Comparison of ENCODE assay signal across 8 cellular contexts in the genomic region with DNA sequence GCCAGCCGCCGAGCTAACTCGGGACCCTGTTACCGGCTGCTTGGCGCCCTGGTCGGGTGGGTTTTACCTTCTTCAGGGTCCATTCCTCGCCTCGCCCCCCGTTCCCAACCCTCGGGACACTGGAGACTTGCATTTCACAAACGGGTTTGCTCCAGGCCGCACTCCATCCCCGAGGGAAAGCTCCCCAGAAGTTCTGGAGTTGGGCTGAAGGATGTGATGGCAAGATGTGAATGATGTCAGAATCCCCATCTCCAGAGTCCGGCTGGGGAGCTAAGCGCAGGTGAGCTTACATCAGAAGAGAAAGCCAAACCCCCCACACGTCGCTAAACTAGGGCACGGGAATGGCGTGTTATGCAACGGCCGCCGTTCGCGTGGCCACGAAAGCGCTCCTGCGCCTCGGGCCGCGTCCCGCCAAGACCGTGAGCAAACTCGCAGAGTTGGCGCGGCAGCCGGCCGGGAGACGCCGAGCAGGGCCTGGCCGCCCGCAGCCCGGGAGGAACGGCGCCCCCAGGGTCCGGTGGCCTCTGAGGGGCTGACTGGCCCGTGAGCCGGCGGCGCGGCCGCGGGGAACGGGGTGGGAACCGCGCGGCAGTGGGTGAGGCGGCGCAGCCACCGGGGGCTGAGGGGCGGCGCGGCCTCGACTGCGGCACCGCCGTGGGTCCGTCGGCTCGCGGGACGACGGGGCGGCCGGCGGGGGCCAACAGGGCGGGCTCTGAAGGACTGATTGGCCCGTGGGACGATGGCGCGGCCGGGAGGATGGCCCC. TPM values are rescaled to one million over a fixed set of nuclear protein-coding genes. Genes with fewer than 3 reads are reported as not detected.
A peak's percentile ranks its signal among the peaks of the same experiment; 100 is the strongest.
DNase-seq lines count a peak whose midpoint lies in the region; ATAC-seq and TF ChIP-seq lines count a peak whose summit lies in the region.

No MANE protein-coding gene starts in this region.

- no peaks in the 10 kb centered on the region for H3K9me3 Mint-ChIP-seq in T-helper 2 cell treated with Interferon-gamma antibody and Interleukin-4, amounts not matched to agents 5 μg/mL and 100 μg/mL, for 36 hours
- H3K9me3 Mint-ChIP-seq in activated CD8-positive, alpha-beta T cell treated with anti-CD3 and anti-CD28 coated beads for 36 hours: no peaks in the 10 kb centered on the region

- H3K27me3 Mint-ChIP-seq in T-helper 2 cell treated with Interferon-gamma antibody and Interleukin-4, amounts not matched to agents 5 μg/mL and 100 μg/mL, for 36 hours (ENCODE audit: low read depth): peaks cover 62% of the 10 kb centered on the region
- peaks cover 25% of the 10 kb centered on the region for H3K27me3 Mint-ChIP-seq in activated CD8-positive, alpha-beta T cell treated with anti-CD3 and anti-CD28 coated beads for 36 hours

- TF ChIP-seq POLR2A in ovary (IDR thresholded peaks at IDR 0.05): peak; percentile 36

- no peaks in the 10 kb centered on the region for H4K20me1 ChIP-seq in MM.1S (ENCODE audit: insufficient read depth, low read length)

- peak overlapping the region; percentile 59 for H3K4me3 Mint-ChIP-seq in T-helper 2 cell treated with Interferon-gamma antibody and Interleukin-4, amounts not matched to agents 5 μg/mL and 100 μg/mL, for 36 hours
- H3K4me3 Mint-ChIP-seq in activated CD8-positive, alpha-beta T cell treated with anti-CD3 and anti-CD28 coated beads for 36 hours: peak overlapping the region; percentile 50

- H3K4me1 ChIP-seq in ovary (ENCODE audit: insufficient read depth): peaks cover 11% of the 10 kb centered on the region
- no peaks in the 10 kb centered on the region for H3K4me1 ChIP-seq in MM.1S (ENCODE audit: low read length)

- H3K9ac ChIP-seq in MM.1S (ENCODE audit: low read length): no peak overlapping the region

- H3K27ac ChIP-seq in ovary (peak overlapping the region; percentile 98 to 100), MM.1S (ENCODE audit: low read length) (no peak overlapping the region)

- H3K9me3 ChIP-seq in ovary: no peaks in the 10 kb centered on the region
- H3K9me3 ChIP-seq in MM.1S (replicated peaks; ENCODE audit: insufficient read depth, low read length): no peaks in the 10 kb centered on the region

- peaks cover 2% of the 10 kb centered on the region for H3K4me1 Mint-ChIP-seq in T-helper 2 cell treated with Interferon-gamma antibody and Interleukin-4, amounts not matched to agents 5 μg/mL and 100 μg/mL, for 36 hours (ENCODE audit: low read depth)
- peaks cover 3% of the 10 kb centered on the region for H3K4me1 Mint-ChIP-seq in activated CD8-positive, alpha-beta T cell treated with anti-CD3 and anti-CD28 coated beads for 36 hours (ENCODE audit: low read depth)

- intact Hi-C loops in activated CD8-positive, alpha-beta T cell treated with anti-CD3 and anti-CD28 coated beads for 36 hours (cut with micrococcal nuclease): no loop called here
- intact Hi-C loops in ovary (cut with DNase I): loop anchor here in 1 of 4 donors (10.0 kb wide), 1 partner anchor 115 kb away; no protein-coding TSS in a partner anchor

- TF ChIP-seq CTCF in activated CD8-positive, alpha-beta T cell treated with anti-CD3 and anti-CD28 coated beads for 36 hours (IDR thresholded peaks at IDR 0.05): no peak
- TF ChIP-seq CTCF in ovary (IDR thresholded peaks at IDR 0.05) (no peak), MM.1S (IDR thresholded peaks at IDR 0.05; ENCODE audit: low read length) (no peak)

- CTCF ChIA-PET in activated CD8-positive, alpha-beta T cell treated with anti-CD3 and anti-CD28 coated beads for 36 hours (lab: Charles Lee): interaction anchor here (0.6 kb wide), 1 partner anchor 38 kb away, joined by 3 read pairs; no protein-coding TSS in a partner anchor

- H2AFZ ChIP-seq in MM.1S (ENCODE audit: low read length): no peak overlapping the region

- no peaks in the 10 kb centered on the region for H3K9me2 ChIP-seq in MM.1S (replicated peaks; ENCODE audit: insufficient read depth, low read length)

- no peak for TF ChIP-seq EP300 in ovary (IDR thresholded peaks at IDR 0.05)

- H3K36me3 ChIP-seq in ovary (no peaks in the 10 kb centered on the region), MM.1S (replicated peaks; ENCODE audit: insufficient read depth, low read length) (no peaks in the 10 kb centered on the region)

- POLR2A ChIA-PET in activated CD8-positive, alpha-beta T cell treated with anti-CD3 and anti-CD28 coated beads for 36 hours (lab: Charles Lee): no interaction called here

- 6 to 8% (median 7%) methylated on average over 48 to 81 of the region's 81 CpGs for WGBS in ovary, 3 donors

- H3K27me3 ChIP-seq in ovary (no peaks in the 10 kb centered on the region), MM.1S (replicated peaks; ENCODE audit: insufficient read depth, low read length) (no peaks in the 10 kb centered on the region)

- no peaks in the 10 kb centered on the region for H3F3A ChIP-seq in MM.1S (ENCODE audit: insufficient read depth, low read length)

- peaks cover 2% of the 10 kb centered on the region for H3K36me3 Mint-ChIP-seq in T-helper 2 cell treated with Interferon-gamma antibody and Interleukin-4, amounts not matched to agents 5 μg/mL and 100 μg/mL, for 36 hours (ENCODE audit: low read depth)
- H3K36me3 Mint-ChIP-seq in activated CD8-positive, alpha-beta T cell treated with anti-CD3 and anti-CD28 coated beads for 36 hours (ENCODE audit: low read depth): no peaks in the 10 kb centered on the region

- no peak for DNase-seq in T-helper 2 cell treated with Interferon-gamma antibody and Interleukin-4, amounts not matched to agents 5 μg/mL and 100 μg/mL, for 36 hours (ENCODE audit: low spot score)
- DNase-seq in T-helper 2 cell (no peak), globus pallidus (ENCODE audit: low spot score) (peak; percentile 13), ovary (peak; percentile 56 to 76 (median 63)), MM.1S (no peak), iPS-NIHi7 (ENCODE audit: extremely low spot score) (no peak)
- no peak for DNase-seq in activated CD8-positive, alpha-beta T cell treated with anti-CD3 and anti-CD28 coated beads for 36 hours

- H3K27ac Mint-ChIP-seq in T-helper 2 cell treated with Interferon-gamma antibody and Interleukin-4, amounts not matched to agents 5 μg/mL and 100 μg/mL, for 36 hours: no peak overlapping the region
- no peak overlapping the region for H3K27ac Mint-ChIP-seq in activated CD8-positive, alpha-beta T cell treated with anti-CD3 and anti-CD28 coated beads for 36 hours

- H3K4me3 ChIP-seq in ovary (peak overlapping the region; percentile 85), MM.1S (ENCODE audit: low read length) (no peak overlapping the region)

- ATAC-seq in HG03039 (IDR thresholded peaks at IDR 0.05; ENCODE audit: unreplicated experiment): peak; percentile 5
- ATAC-seq in activated CD8-positive, alpha-beta T cell treated with anti-CD3 and anti-CD28 coated beads for 36 hours: peak; percentile 21

- H3K79me2 ChIP-seq in MM.1S (ENCODE audit: low read length): no peaks in the 10 kb centered on the region

- H3K4me2 ChIP-seq in MM.1S (ENCODE audit: low read depth, low read length): no peak overlapping the region

RNA-seq across cellular contexts. Expression of gene LATS2, which starts 1.1 kb away (rescaled TPM):
- total RNA-seq in activated CD8-positive, alpha-beta T cell treated with anti-CD3 and anti-CD28 coated beads for 36 hours: 1 to 10 TPM; 1.3 to 3.0 TPM
- total RNA-seq in ovary: 10 to 100 TPM; 17.2 to 41.9 (median 24.2) TPM
- 10 to 100 TPM; 12.5 to 19.1 TPM for polyA plus RNA-seq in ovary

Comparison
In these comparisons a context has a peak if more than half of its experiments do, and no peak if none do; other contexts are left out.
1. DNase-seq: peak in globus pallidus (single experiment) and ovary (5 of 5); none in T-helper 2 cell treated with Interferon-gamma antibody and Interleukin-4, amounts not matched to agents 5 μg/mL and 100 μg/mL, for 36 hours (single experiment), T-helper 2 cell (0 of 5), activated CD8-positive, alpha-beta T cell treated with anti-CD3 and anti-CD28 coated beads for 36 hours (single experiment), MM.1S (single experiment) and iPS-NIHi7 (single experiment).
2. RNA of gene LATS2, which starts 1.1 kb away (total RNA-seq): 17.2 to 41.9 TPM in ovary; 1.3 to 3.0 TPM in activated CD8-positive, alpha-beta T cell treated with anti-CD3 and anti-CD28 coated beads for 36 hours; every median in the first group is over 4 times any median in the second.